Comparison of ENCODE assay signal across 10 cellular contexts in the genomic region with DNA sequence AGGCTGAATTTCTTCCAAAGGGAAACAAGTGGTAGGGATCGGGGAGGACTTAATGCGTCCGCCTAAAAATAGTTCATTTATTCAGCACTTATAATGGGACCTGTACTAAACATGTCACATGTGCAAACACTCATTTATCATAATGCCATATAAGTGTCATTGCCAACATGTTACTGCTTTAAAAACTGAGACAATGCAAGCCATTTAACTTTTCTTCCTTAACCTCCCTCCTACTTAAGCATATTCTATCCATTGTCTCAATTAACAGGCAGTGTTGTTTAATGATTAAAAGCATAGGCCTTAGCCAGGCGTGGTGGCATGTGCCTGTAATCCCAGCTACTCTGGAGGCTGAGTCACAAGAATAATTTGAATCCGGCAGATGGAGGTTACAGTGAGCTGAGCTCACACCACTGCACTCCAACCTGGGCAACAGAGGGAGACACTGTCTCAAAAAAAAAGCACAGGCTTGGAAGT. TPM values are rescaled to one million over a fixed set of nuclear protein-coding genes. Genes with fewer than 3 reads are reported as not detected.
A peak's percentile ranks its signal among the peaks of the same experiment; 100 is the strongest.
DNase-seq lines count a peak whose midpoint lies in the region; ATAC-seq and TF ChIP-seq lines count a peak whose summit lies in the region.
"Had no signal": no experiment of that assay in that cellular context is flagged by ENCODE, and none has a peak within 500 bp of the region (broad histone marks: within the 10 kb centered on the region; RNA-seq: fewer than 3 reads in every experiment).

No MANE protein-coding gene starts in this region.

- in situ Hi-C loops in transverse colon (cut with MboI; ENCODE audit: low pct_ligation_motif_present in 1 of 4, low pct_unique_long_range_greater_than_20kb in 1 of 4, low sequenced_read_pairs in 3 of 4) = no loop called here

- no peak for ATAC-seq in upper lobe of left lung (ENCODE audit: low FRiP score in 2 of 2)
- ATAC-seq: activated T-cell treated with anti-CD3 and anti-CD28 coated beads, Interleukin-2, amount 50 U/mL, for 4 hours had no signal

- intact Hi-C loops in transverse colon (cut with DNase I; ENCODE audit: low total_unique reads) = no loop called here

- POLR2A ChIA-PET in SK-N-SH (lab: Yijun Ruan, JAX) = no interaction called here

- H3K27me3 ChIP-seq in SK-N-SH (ENCODE audit: insufficient read depth) (no peaks in the 10 kb centered on the region), transverse colon (no peaks in the 10 kb centered on the region), upper lobe of left lung (no peaks in the 10 kb centered on the region)
- H3K27me3 ChIP-seq: suprapubic skin had no signal

- H3K4me1 ChIP-seq in SK-N-SH (ENCODE audit: control insufficient read depth in 1 of 2, insufficient read depth in 2 of 2, low read depth in 1 of 2, low read length in 1 of 2) (peaks cover 8 to 11% of the 10 kb centered on the region in 2 experiments; a peak in 3 of 4 replicates), transverse colon (peaks cover 3 to 26% (median 14%) of the 10 kb centered on the region in 4 donors), upper lobe of left lung (peaks cover 0 to 13% (median 6%) of the 10 kb centered on the region in 4 donors)
- H3K4me1 ChIP-seq: suprapubic skin had no signal

- H3K4me3 ChIP-seq in SK-N-SH (ENCODE audit: low read depth in 2 of 2, low read length in 1 of 2) (no peak overlapping the region), fibroblast of the aortic adventitia (ENCODE audit: low read depth, low read length) (no peak overlapping the region), transverse colon (no peak overlapping the region), upper lobe of left lung (no peak overlapping the region)
- H3K4me3 ChIP-seq: suprapubic skin had no signal

- peaks cover 10% of the 10 kb centered on the region; the same call in 1 of the 2 replicates for H3K79me2 ChIP-seq in SK-N-SH (ENCODE audit: insufficient read depth)

- TF ChIP-seq POLR2A in transverse colon (IDR thresholded peaks at IDR 0.05) = no peak
- no peak for TF ChIP-seq POLR2A in upper lobe of left lung (IDR thresholded peaks at IDR 0.05)

- no peaks in the 10 kb centered on the region for H3K9me3 ChIP-seq in SK-N-SH
- H3K9me3 ChIP-seq in transverse colon = no peaks in the 10 kb centered on the region
- no peaks in the 10 kb centered on the region for H3K9me3 ChIP-seq in upper lobe of left lung
- H3K9me3 ChIP-seq: suprapubic skin had no signal

- peak overlapping the region in 1 of 2 experiments; percentile 11; a peak in 1 of 4 replicates for H3K27ac ChIP-seq in SK-N-SH (ENCODE audit: low read depth in 2 of 2, low read length in 1 of 2)
- H3K27ac ChIP-seq in transverse colon = peak overlapping the region in 1 of 4 donors; percentile 5
- no peak overlapping the region for H3K27ac ChIP-seq in upper lobe of left lung
- H3K27ac ChIP-seq: suprapubic skin had no signal

- H3K9ac ChIP-seq in SK-N-SH = no peak overlapping the region

- WGBS in SK-N-SH (ENCODE audit: low lambda C conversion rate) = 67% methylated on average over 5 of the region's 5 CpGs
- WGBS in transverse colon (ENCODE audit: low coverage in 1 of 2), 2 donors = 52 to 53% methylated on average over 4 to 5 of the region's 5 CpGs
- 88 to 93% methylated on average over 5 of the region's 5 CpGs for WGBS in upper lobe of left lung, 2 donors

- peaks cover 54 to 60% of the 10 kb centered on the region in 2 experiments for H3K36me3 ChIP-seq in SK-N-SH (replicated peaks in 1 of 2; ENCODE audit: control insufficient read depth in 1 of 2, insufficient read depth in 2 of 2, low read length in 1 of 2)
- H3K36me3 ChIP-seq in transverse colon = peaks cover 0 to 9% (median 2%) of the 10 kb centered on the region in 4 donors
- H3K36me3 ChIP-seq in upper lobe of left lung = peaks cover 0 to 21% (median 9%) of the 10 kb centered on the region in 4 donors

- H3K4me2 ChIP-seq in SK-N-SH = no peak overlapping the region

- no peak for TF ChIP-seq RAD21 in SK-N-SH (IDR thresholded peaks at IDR 0.05; ENCODE audit: low read length)

- CTCF ChIA-PET in SK-N-SH (lab: Yijun Ruan, JAX) = interaction anchor here (0.7 to 1.3 kb wide), 2 partner anchors 13 to 417 kb away, joined by 3 read pairs; partner anchors contain the start of genes AP4S1 and SCFD1

- H2AFZ ChIP-seq in SK-N-SH (ENCODE audit: low read depth) = no peak overlapping the region

- TF ChIP-seq EP300 in SK-N-SH (IDR thresholded peaks at IDR 0.05; ENCODE audit: borderline replicate concordance in 1 of 2, low read depth in 1 of 2, low read length in 1 of 2) = no peak
- TF ChIP-seq EP300 in transverse colon (IDR thresholded peaks at IDR 0.05; ENCODE audit: low read depth) = no peak
- no peak for TF ChIP-seq EP300 in upper lobe of left lung (IDR thresholded peaks at IDR 0.05)

- peaks cover 26% of the 10 kb centered on the region for H3F3A ChIP-seq in SK-N-SH (replicated peaks; ENCODE audit: insufficient read depth)

- DNase-seq in NCI-H82 (lab: John Stamatoyannopoulos, UW) (peak; percentile 56), NCI-H82 treated with DMSO at 0.1 percent for 48 hours (lab: John Stamatoyannopoulos, UW; ENCODE audit: unreplicated experiment) (no peak), SK-N-SH (no peak), fibroblast of the aortic adventitia (ENCODE audit: low read depth) (peak; percentile 10), transverse colon (peak; percentile 17), upper lobe of left lung (no peak), NCI-H1092 treated with DMSO at 0.1 percent for 48 hours (lab: John Stamatoyannopoulos, UW) (no peak), cerebellar nuclear complex (lab: John Stamatoyannopoulos, UW) (no peak)
- DNase-seq: activated T-cell treated with anti-CD3 and anti-CD28 coated beads, Interleukin-2, amount 50 U/mL, for 4 hours had no signal

- H4K20me1 ChIP-seq in SK-N-SH (ENCODE audit: insufficient read depth) = no peaks in the 10 kb centered on the region

- no peaks in the 10 kb centered on the region for H3K9me2 ChIP-seq in SK-N-SH

- peak; percentile 24; the same call in 1 of the 2 replicates for TF ChIP-seq CTCF in SK-N-SH (IDR thresholded peaks at IDR 0.05)
- no peak for TF ChIP-seq CTCF in fibroblast of the aortic adventitia (IDR thresholded peaks at IDR 0.05; ENCODE audit: insufficient read depth, low read length)
- TF ChIP-seq CTCF in transverse colon (IDR thresholded peaks at IDR 0.05) = peak in 1 of 5 experiments; percentile 8
- TF ChIP-seq CTCF in upper lobe of left lung (IDR thresholded peaks at IDR 0.05) = no peak

TF ChIP-seq in SK-N-SH, 30 proteins besides CTCF, POLR2A, EP300 and RAD21 (continues in another document):
- TF ChIP-seq GABPA (IDR thresholded peaks at IDR 0.05; ENCODE audit: low read depth) (no peak), MEF2A (IDR thresholded peaks at IDR 0.05; ENCODE audit: borderline replicate concordance, low read depth) (no peak), JUND (IDR thresholded peaks at IDR 0.05) (no peak), ZBTB33 (IDR thresholded peaks at IDR 0.05; ENCODE audit: borderline replicate concordance, low read depth) (no peak), GATA2 (CRISPR knock-in tag; IDR thresholded peaks at IDR 0.05) (no peak), YY1 (IDR thresholded peaks at IDR 0.05; ENCODE audit: low read depth) (no peak), FOSL2 (IDR thresholded peaks at IDR 0.05; ENCODE audit: borderline replicate concordance, low read depth) (no peak), RCOR1 (IDR thresholded peaks at IDR 0.05; ENCODE audit: low read length) (no peak), CHD2 (IDR thresholded peaks at IDR 0.05; ENCODE audit: low read length, partially characterized antibody) (no peak), TEAD4 (IDR thresholded peaks at IDR 0.05; ENCODE audit: borderline replicate concordance, insufficient read depth) (no peak), SMC3 (IDR thresholded peaks at IDR 0.05; ENCODE audit: low read depth, low read length) (no peak), ELF1 (IDR thresholded peaks at IDR 0.05) (no peak)
- TF ChIP-seq, protein P1, sequence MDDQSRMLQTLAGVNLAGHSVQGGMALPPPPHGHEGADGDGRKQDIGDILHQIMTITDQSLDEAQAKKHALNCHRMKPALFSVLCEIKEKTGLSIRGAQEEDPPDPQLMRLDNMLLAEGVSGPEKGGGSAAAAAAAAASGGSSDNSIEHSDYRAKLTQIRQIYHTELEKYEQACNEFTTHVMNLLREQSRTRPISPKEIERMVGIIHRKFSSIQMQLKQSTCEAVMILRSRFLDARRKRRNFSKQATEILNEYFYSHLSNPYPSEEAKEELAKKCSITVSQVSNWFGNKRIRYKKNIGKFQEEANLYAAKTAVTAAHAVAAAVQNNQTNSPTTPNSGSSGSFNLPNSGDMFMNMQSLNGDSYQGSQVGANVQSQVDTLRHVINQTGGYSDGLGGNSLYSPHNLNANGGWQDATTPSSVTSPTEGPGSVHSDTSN (IDR thresholded peaks at IDR 0.05) = no peak

RNA-seq across cellular contexts. Expression of gene SCFD1, which starts 13.5 kb away (rescaled TPM):
- polyA plus RNA-seq in SK-N-SH (2012; rRNA removed) = 31.4 and 36.8 TPM in 2 replicates
- polyA plus RNA-seq in SK-N-SH (2012; cell fraction: cytosol; rRNA removed) = 43.8 and 56.2 TPM in 2 replicates
- polyA plus RNA-seq in SK-N-SH (2012; cell fraction: nucleus; rRNA removed) = 27.7 and 52.6 TPM in 2 replicates
- total RNA-seq in fibroblast of the aortic adventitia (ENCODE audit: low replicate concordance) (103 and 125 TPM in 2 replicates), transverse colon (100 to 1,000 TPM in 2 of 4 donors, 10 to 100 TPM in 2; 43.4 to 128 (median 84.3) TPM), upper lobe of left lung (100 to 1,000 TPM in 2 of 6 donors, 10 to 100 TPM in 4; 26.1 to 132 (median 66.2) TPM)

RNA-seq across cellular contexts. Expression of gene G2E3, which starts 49.6 kb away (rescaled TPM):
- polyA plus RNA-seq in SK-N-SH (2012; rRNA removed) = 2.9 and 5.6 TPM in 2 replicates
- polyA plus RNA-seq in SK-N-SH (2012; cell fraction: cytosol; rRNA removed) = 4.7 and 5.2 TPM in 2 replicates
- 3.8 and 9.1 TPM in 2 replicates for polyA plus RNA-seq in SK-N-SH (2012; cell fraction: nucleus; rRNA removed)
- total RNA-seq in fibroblast of the aortic adventitia (ENCODE audit: low replicate concordance) = 24.8 and 43.9 TPM in 2 replicates
- 10 to 100 TPM in 2 of 4 donors, 1 to 10 TPM in 2; 7.5 to 10.5 (median 9.9) TPM for total RNA-seq in transverse colon
- total RNA-seq in upper lobe of left lung = 10 to 100 TPM in 5 of 6 donors, 1 to 10 TPM in 1; 8.1 to 15.4 (median 12.6) TPM

Comparison
In these comparisons a context has a peak if more than half of its experiments do, and no peak if none do; other contexts are left out.
1. DNase-seq: peak in NCI-H82 (single experiment), fibroblast of the aortic adventitia (single experiment) and transverse colon (single experiment); none in NCI-H82 treated with DMSO at 0.1 percent for 48 hours (single experiment), SK-N-SH (single experiment), upper lobe of left lung (0 of 2), NCI-H1092 treated with DMSO at 0.1 percent for 48 hours (single experiment) and cerebellar nuclear complex (0 of 2).